In genomic region chr11:68196219-68196618, GRCh38 we compare ENCODE assay signal across 38 cellular contexts.
"Had no signal": no experiment of that assay in that cellular context is flagged by ENCODE, and none has a peak within 500 bp of the region (broad histone marks: within the 10 kb centered on the region; RNA-seq: fewer than 3 reads in every experiment).

No MANE protein-coding gene starts in this region.

- H3K9me3 Mint-ChIP-seq: activated B cell treated with CpG ODN at 0.5 μM for 24 hours; activated CD4-positive, alpha-beta memory T cell treated with anti-CD3 and anti-CD28 coated beads for 36 hours; activated naive CD4-positive, alpha-beta T cell treated with anti-CD3 and anti-CD28 coated beads, Interleukin-2, amount 50 U/mL, for 24 hours; activated naive CD8-positive, alpha-beta T cell treated with anti-CD3 and anti-CD28 coated beads, Interleukin-2, amount 10 ng/mL, durations not matched to agents 7 days and 5 days; activated T-cell treated with anti-CD3 and anti-CD28 coated beads, Interleukin-2, amount 50 U/mL, for 72 hours; activated T-helper 17 cell treated with anti-CD3 and anti-CD28 coated beads, Interleukin-2, amount 50 U/mL, for 72 hours had no signal

- H3K9me3 ChIP-seq: body of pancreas, breast epithelium, Peyer's patch, SJSA1, SK-N-SH had no signal

- H3K4me3 Mint-ChIP-seq: activated B cell treated with CpG ODN at 0.5 μM for 24 hours; activated CD4-positive, alpha-beta memory T cell treated with anti-CD3 and anti-CD28 coated beads for 36 hours; activated CD8-positive, alpha-beta memory T cell treated with anti-CD3 and anti-CD28 coated beads, Interleukin-2, amount 10 ng/mL, durations not matched to agents 7 days and 5 days; activated naive CD4-positive, alpha-beta T cell treated with anti-CD3 and anti-CD28 coated beads, Interleukin-2, amount 50 U/mL, for 24 hours; activated naive CD8-positive, alpha-beta T cell treated with anti-CD3 and anti-CD28 coated beads, Interleukin-2, amount 10 ng/mL, durations not matched to agents 7 days and 5 days; activated T-cell treated with anti-CD3 and anti-CD28 coated beads, Interleukin-2, amount 50 U/mL, for 72 hours; activated T-helper 17 cell treated with anti-CD3 and anti-CD28 coated beads, Interleukin-2, amount 50 U/mL, for 72 hours had no signal

- H3K27me3 ChIP-seq: body of pancreas, breast epithelium, Peyer's patch, SJSA1 had no signal

- H3K27ac Mint-ChIP-seq: activated B cell treated with CpG ODN at 0.5 μM for 24 hours; activated CD4-positive, alpha-beta memory T cell treated with anti-CD3 and anti-CD28 coated beads for 36 hours; activated CD8-positive, alpha-beta memory T cell treated with anti-CD3 and anti-CD28 coated beads, Interleukin-2, amount 10 ng/mL, durations not matched to agents 7 days and 5 days; activated naive CD8-positive, alpha-beta T cell treated with anti-CD3 and anti-CD28 coated beads, Interleukin-2, amount 10 ng/mL, durations not matched to agents 7 days and 5 days; activated T-cell treated with anti-CD3 and anti-CD28 coated beads, Interleukin-2, amount 50 U/mL, for 72 hours; activated T-helper 17 cell treated with anti-CD3 and anti-CD28 coated beads, Interleukin-2, amount 50 U/mL, for 72 hours had no signal

- ATAC-seq: activated CD8-positive, alpha-beta memory T cell treated with anti-CD3 and anti-CD28 coated beads, Interleukin-2, amount 10 ng/mL, durations not matched to agents 7 days and 5 days; activated T-cell treated with anti-CD3 and anti-CD28 coated beads, Interleukin-2, amount 50 U/mL, for 72 hours; activated T-helper 17 cell treated with anti-CD3 and anti-CD28 coated beads, Interleukin-2, amount 50 U/mL, for 72 hours; body of pancreas; PC-3 had no signal

- H3K27me3 Mint-ChIP-seq: activated B cell treated with CpG ODN at 0.5 μM for 24 hours; activated CD4-positive, alpha-beta memory T cell treated with anti-CD3 and anti-CD28 coated beads for 36 hours; activated CD8-positive, alpha-beta memory T cell treated with anti-CD3 and anti-CD28 coated beads, Interleukin-2, amount 10 ng/mL, durations not matched to agents 7 days and 5 days; activated naive CD4-positive, alpha-beta T cell treated with anti-CD3 and anti-CD28 coated beads, Interleukin-2, amount 50 U/mL, for 24 hours; activated naive CD8-positive, alpha-beta T cell treated with anti-CD3 and anti-CD28 coated beads, Interleukin-2, amount 10 ng/mL, durations not matched to agents 7 days and 5 days; activated T-helper 17 cell treated with anti-CD3 and anti-CD28 coated beads, Interleukin-2, amount 50 U/mL, for 72 hours had no signal

- DNase-seq: activated B cell treated with CpG ODN at 0.5 μM for 24 hours; activated CD4-positive, alpha-beta memory T cell treated with anti-CD3 and anti-CD28 coated beads for 36 hours; activated CD4-positive, alpha-beta T cell treated with anti-CD3 and anti-CD28 coated beads for 4 hours; activated CD4-positive, alpha-beta T cell treated with anti-CD3 and anti-CD28 coated beads, Interleukin-2, amount 50 U/mL, for 1 hour; activated CD4-positive, CD25-positive, alpha-beta regulatory T cell treated with anti-CD3 and anti-CD28 coated beads, Interleukin-2, amount 50 U/mL, for 72 hours; activated CD8-positive, alpha-beta memory T cell treated with anti-CD3 and anti-CD28 coated beads for 24 hours; activated CD8-positive, alpha-beta memory T cell treated with anti-CD3 and anti-CD28 coated beads, Interleukin-2, amount 10 ng/mL, durations not matched to agents 7 days and 5 days; activated effector memory CD4-positive, alpha-beta T cell treated with anti-CD3 and anti-CD28 coated beads, Interleukin-2, amount 50 U/mL, for 16 hours; activated naive CD4-positive, alpha-beta T cell treated with Interleukin-2 at 50 U/mL for 16 hours; activated naive CD8-positive, alpha-beta T cell treated with anti-CD3 and anti-CD28 coated beads, Interleukin-2, amount 10 ng/mL, durations not matched to agents 7 days and 5 days; activated T-cell treated with anti-CD3 and anti-CD28 coated beads, Interleukin-2, amount 50 U/mL, for 1 hour; activated T-cell treated with anti-CD3 and anti-CD28 coated beads, Interleukin-2, amount 50 U/mL, for 72 hours; body of pancreas; caudate nucleus; cerebellar nuclear complex; NCI-H1092 treated with DMSO at 0.1 percent for 48 hours; NCI-H1417; NCI-H146; NCI-H187; NCI-H2029 treated with DMSO at 0.1 percent for 48 hours; NCI-H2107; NCI-H2171; NCI-H510A; NCI-H526; NCI-H748 treated with DMSO at 0.1 percent for 48 hours; NK-92 treated with Interleukin-12 subunit alpha and Interleukin-12 subunit beta, amount 100 ng/mL, for 24 hours; PC-3; Peyer's patch; RPMI8226; SHP77 treated with DMSO at 0.1 percent for 48 hours; SK-N-SH; T-helper 2 cell; T-helper 9 cell had no signal

- H3K36me3 ChIP-seq: breast epithelium, Peyer's patch, SJSA1 had no signal

- H3K27ac ChIP-seq: body of pancreas, breast epithelium, KMS-11, Peyer's patch, SJSA1 had no signal

- H3K4me1 ChIP-seq: SJSA1 had no signal

- H3K4me3 ChIP-seq: body of pancreas, breast epithelium, Peyer's patch, SJSA1 had no signal

- H3K36me3 Mint-ChIP-seq: activated CD4-positive, alpha-beta memory T cell treated with anti-CD3 and anti-CD28 coated beads for 36 hours; activated CD8-positive, alpha-beta memory T cell treated with anti-CD3 and anti-CD28 coated beads, Interleukin-2, amount 10 ng/mL, durations not matched to agents 7 days and 5 days had no signal
